9 cellular contexts compared by ENCODE assay signal in the genomic region with DNA sequence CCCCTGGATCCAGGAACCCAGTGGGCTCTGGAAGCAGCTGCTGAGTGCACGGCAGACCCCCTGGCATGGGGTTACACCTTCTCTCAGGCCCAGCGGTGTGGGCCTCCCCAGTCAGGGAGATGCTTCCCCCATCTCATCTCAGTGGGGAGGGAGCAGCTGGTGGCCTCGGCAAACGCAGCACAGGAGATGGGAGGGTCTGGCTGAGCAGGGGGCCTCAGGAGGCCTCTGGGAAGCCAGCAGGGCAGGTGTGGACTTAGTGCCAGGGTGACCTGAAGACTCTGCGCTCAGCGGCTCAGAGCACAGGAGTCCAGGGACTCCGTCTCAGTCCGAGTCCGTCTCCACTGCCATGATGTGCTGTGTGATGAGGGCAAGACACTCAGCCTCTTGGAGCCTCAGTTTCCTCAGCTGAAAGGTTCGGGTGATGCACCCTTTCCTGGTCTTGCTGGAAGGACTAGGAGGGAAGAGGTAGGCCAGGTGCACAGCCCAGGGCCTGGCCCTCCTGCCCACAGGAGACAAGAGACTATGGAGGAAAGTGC.
DNase-seq lines count a peak whose midpoint lies in the region; ATAC-seq, FAIRE-seq and TF ChIP-seq lines count a peak whose summit lies in the region.
"Had no signal": no experiment of that assay in that cellular context is flagged by ENCODE, and none has a peak within 500 bp of the region (broad histone marks: within the 10 kb centered on the region; RNA-seq: fewer than 3 reads in every experiment).

No MANE protein-coding gene starts in this region.

- POLR2A ChIA-PET in CD8-positive, alpha-beta memory T cell (lab: Charles Lee) = interaction anchor here (1.0 kb wide), 1 partner anchor 174 kb away, joined by 3 read pairs; no protein-coding TSS in a partner anchor

- ATAC-seq in GM18505 (IDR thresholded peaks at IDR 0.05; ENCODE audit: unreplicated experiment) (no peak), GM18520 (IDR thresholded peaks at IDR 0.05; ENCODE audit: unreplicated experiment) (no peak)

- peak overlapping the region in 4 of 8 donors; percentile 14 to 32 (median 28) for H3K27ac Mint-ChIP-seq in CD8-positive, alpha-beta memory T cell
- H3K27ac Mint-ChIP-seq in progenitor cell of endocrine pancreas = no peak overlapping the region

- FAIRE-seq in frontal cortex (lab: Jason Lieb, UNC) = no peak

- peak overlapping the region; percentile 60 to 100 (median 99) for H3K4me3 Mint-ChIP-seq in CD8-positive, alpha-beta memory T cell
- peak overlapping the region; percentile 93 for H3K4me3 Mint-ChIP-seq in progenitor cell of endocrine pancreas (ENCODE audit: low read depth)

- H3K36me3 ChIP-seq in CD8-positive, alpha-beta memory T cell (ENCODE audit: insufficient read depth, low read length) = no peaks in the 10 kb centered on the region
- peaks cover 10% of the 10 kb centered on the region for H3K36me3 ChIP-seq in OCI-LY3 (replicated peaks; ENCODE audit: low read depth, low read length)
- H3K36me3 ChIP-seq in fibroblast of lung (ENCODE audit: control insufficient read depth, insufficient read depth, low read length) = no peaks in the 10 kb centered on the region

- TF ChIP-seq CTCF in OCI-LY3 (IDR thresholded peaks at IDR 0.05; ENCODE audit: low read depth, low read length) (no peak), fibroblast of lung (conservative IDR thresholded peaks at IDR 0.05 in 1 of 2, IDR thresholded peaks at IDR 0.05 in 1 of 2; ENCODE audit: low read depth in 1 of 2, low read length in 2 of 2) (no peak), progenitor cell of endocrine pancreas (IDR thresholded peaks at IDR 0.05; ENCODE audit: unreplicated experiment) (no peak)

- H3K4me1 Mint-ChIP-seq in CD8-positive, alpha-beta memory T cell = peaks cover 26 to 31% (median 26%) of the 10 kb centered on the region in 3 donors
- H3K4me1 Mint-ChIP-seq in progenitor cell of endocrine pancreas (ENCODE audit: low read depth) = peaks cover 6% of the 10 kb centered on the region

- TF ChIP-seq POLR2A in GM18505 (IDR thresholded peaks at IDR 0.05; ENCODE audit: borderline replicate concordance, extremely low read depth, insufficient read depth, insufficient read length) = no peak

- CTCF ChIA-PET in CD8-positive, alpha-beta memory T cell (lab: Charles Lee) = interaction anchor here (1.2 kb wide), 1 partner anchor 232 kb away, joined by 3 read pairs; no protein-coding TSS in a partner anchor

- H3K9me3 ChIP-seq in CD8-positive, alpha-beta memory T cell (ENCODE audit: low read length) = no peaks in the 10 kb centered on the region
- H3K9me3 ChIP-seq in OCI-LY3 (ENCODE audit: insufficient read depth, low read length) = no peaks in the 10 kb centered on the region
- no peaks in the 10 kb centered on the region for H3K9me3 ChIP-seq in fibroblast of lung (ENCODE audit: control insufficient read depth, insufficient read depth, low read depth, low read length)

- DNase-seq in CD8-positive, alpha-beta memory T cell = no peak
- DNase-seq in fibroblast of lung (ENCODE audit: low read depth in 2 of 2) (no peak), progenitor cell of endocrine pancreas (ENCODE audit: low spot score, unreplicated experiment) (no peak), frontal cortex (ENCODE audit: low spot score in 2 of 2) (no peak), caudate nucleus (lab: John Stamatoyannopoulos, UW) (no peak)
- DNase-seq: activated gamma-delta T cell had no signal

- H3K27me3 Mint-ChIP-seq in CD8-positive, alpha-beta memory T cell = peaks cover 0 to 4% of the 10 kb centered on the region in 2 donors
- H3K27me3 Mint-ChIP-seq in progenitor cell of endocrine pancreas = peaks cover 10% of the 10 kb centered on the region

- no peaks in the 10 kb centered on the region for H3K9me3 Mint-ChIP-seq in CD8-positive, alpha-beta memory T cell
- H3K9me3 Mint-ChIP-seq in progenitor cell of endocrine pancreas (ENCODE audit: low read depth) = peaks cover 8% of the 10 kb centered on the region

- H3K27ac ChIP-seq in CD8-positive, alpha-beta memory T cell (ENCODE audit: low read depth, low read length) = no peak overlapping the region
- H3K27ac ChIP-seq in OCI-LY3 (ENCODE audit: low read length) (peak overlapping the region; percentile 69; the same call in 1 of the 2 replicates), fibroblast of lung (ENCODE audit: insufficient read depth, low read length) (no peak overlapping the region), caudate nucleus (ENCODE audit: low read depth, low read length) (no peak overlapping the region)

- H3K9ac ChIP-seq in OCI-LY3 (ENCODE audit: low read length) (peak overlapping the region; percentile 86), fibroblast of lung (ENCODE audit: insufficient read depth, low read length) (peak overlapping the region; percentile 53)

- H3K4me2 ChIP-seq in OCI-LY3 (ENCODE audit: low read length) (peak overlapping the region; percentile 69), fibroblast of lung (ENCODE audit: extremely low read depth, insufficient read depth, low read length) (peak overlapping the region; percentile 85)

- no peaks in the 10 kb centered on the region for H3K27me3 ChIP-seq in CD8-positive, alpha-beta memory T cell (ENCODE audit: insufficient read depth, low read length, poor library complexity, severe bottlenecking)
- H3K27me3 ChIP-seq in OCI-LY3 (ENCODE audit: low read depth, low read length) (peaks cover 11% of the 10 kb centered on the region; the same call in 1 of the 2 replicates), fibroblast of lung (ENCODE audit: control insufficient read depth, insufficient read depth, low read length) (peaks cover 3% of the 10 kb centered on the region)

- peak overlapping the region; percentile 89 for H3K4me3 ChIP-seq in CD8-positive, alpha-beta memory T cell (ENCODE audit: low read length)
- peak overlapping the region; percentile 80 for H3K4me3 ChIP-seq in OCI-LY3 (ENCODE audit: low read length)
- H3K4me3 ChIP-seq in fibroblast of lung (replicated peaks in 1 of 4; ENCODE audit: control extremely low read depth in 1 of 4, insufficient read depth in 1 of 4, low read depth in 3 of 4, low read length in 4 of 4) = peak overlapping the region; percentile 21 to 86 (median 70)

- peaks cover 19% of the 10 kb centered on the region for H3K4me1 ChIP-seq in CD8-positive, alpha-beta memory T cell (ENCODE audit: insufficient read depth, low read length)
- H3K4me1 ChIP-seq in OCI-LY3 (ENCODE audit: low read length) (peaks cover 18% of the 10 kb centered on the region), fibroblast of lung (ENCODE audit: control insufficient read depth, extremely low read depth, insufficient read depth, low read length) (no peaks in the 10 kb centered on the region)

- H3K36me3 Mint-ChIP-seq in CD8-positive, alpha-beta memory T cell = peaks cover 0 to 7% (median 6%) of the 10 kb centered on the region in 3 donors
- H3K36me3 Mint-ChIP-seq in progenitor cell of endocrine pancreas (ENCODE audit: insufficient read depth) = no peaks in the 10 kb centered on the region

- peaks cover 6% of the 10 kb centered on the region for H3K79me2 ChIP-seq in OCI-LY3 (ENCODE audit: low read length)
- no peaks in the 10 kb centered on the region for H3K79me2 ChIP-seq in fibroblast of lung (ENCODE audit: control insufficient read depth, insufficient read depth, low read length)

- H2AFZ ChIP-seq in OCI-LY3 (ENCODE audit: low read depth, low read length) (no peak overlapping the region; the same call in 1 of the 2 replicates), fibroblast of lung (ENCODE audit: low read length) (peak overlapping the region; percentile 71)

- H4K20me1 ChIP-seq in OCI-LY3 (ENCODE audit: insufficient read depth, low read length) (no peaks in the 10 kb centered on the region), fibroblast of lung (ENCODE audit: control insufficient read depth, extremely low read depth, insufficient read depth, low read length) (no peaks in the 10 kb centered on the region)
